32 cellular contexts compared by ENCODE assay signal in the genomic region with DNA sequence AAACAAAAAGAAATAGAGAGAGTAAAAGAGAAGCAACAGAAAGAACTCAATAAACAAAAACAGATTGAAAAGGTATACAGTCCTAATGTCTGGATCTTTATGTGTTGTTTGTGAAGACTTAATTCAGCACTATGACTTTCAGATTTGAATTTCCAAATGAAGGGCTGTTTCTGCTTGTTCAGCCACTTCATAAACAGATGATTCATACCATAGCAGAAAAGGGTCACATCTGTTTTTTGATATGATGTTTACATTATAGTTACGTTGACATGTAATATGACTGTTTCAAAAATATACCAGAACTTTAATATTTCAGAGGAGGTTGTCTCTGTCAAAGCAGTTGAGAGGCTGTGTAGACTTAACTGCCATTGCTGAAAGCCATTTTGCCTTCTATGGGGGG.
"Had no signal": no experiment of that assay in that cellular context is flagged by ENCODE, and none has a peak within 500 bp of the region (broad histone marks: within the 10 kb centered on the region; RNA-seq: fewer than 3 reads in every experiment).

No MANE protein-coding gene starts in this region.

- H3K4me3 ChIP-seq: ascending aorta, cardiac muscle cell, K562, SJCRH30, SK-N-MC had no signal

- H3K27me3 Mint-ChIP-seq: activated CD4-positive, alpha-beta memory T cell treated with anti-CD3 and anti-CD28 coated beads, Interleukin-2, amount 10 ng/mL, durations not matched to agents 7 days and 5 days; activated CD8-positive, alpha-beta memory T cell treated with anti-CD3 and anti-CD28 coated beads, Interleukin-2, amount 10 ng/mL, durations not matched to agents 7 days and 5 days; activated naive CD8-positive, alpha-beta T cell treated with anti-CD3 and anti-CD28 coated beads for 36 hours had no signal

- H3K9me3 ChIP-seq: ascending aorta, SJCRH30 had no signal

- H3K4me1 ChIP-seq: ascending aorta, SJCRH30 had no signal

- DNase-seq: activated CD4-positive, alpha-beta memory T cell treated with anti-CD3 and anti-CD28 coated beads, Interleukin-2, amount 10 ng/mL, durations not matched to agents 7 days and 5 days; activated CD4-positive, alpha-beta T cell treated with anti-CD3 and anti-CD28 coated beads for 1 hour; activated CD4-positive, alpha-beta T cell treated with anti-CD3 and anti-CD28 coated beads for 48 hours; activated CD4-positive, CD25-positive, alpha-beta regulatory T cell; activated CD8-positive, alpha-beta memory T cell treated with anti-CD3 and anti-CD28 coated beads for 24 hours; activated CD8-positive, alpha-beta memory T cell treated with anti-CD3 and anti-CD28 coated beads, Interleukin-2, amount 10 ng/mL, durations not matched to agents 7 days and 5 days; activated CD8-positive, alpha-beta memory T cell treated with anti-CD3 and anti-CD28 coated beads, Interleukin-2, amount 50 U/mL, for 48 hours; activated effector memory CD4-positive, alpha-beta T cell treated with anti-CD3 and anti-CD28 coated beads, Interleukin-2, amount 50 U/mL, for 16 hours; activated naive CD4-positive, alpha-beta T cell; activated naive CD4-positive, alpha-beta T cell treated with anti-CD3 and anti-CD28 coated beads, Interleukin-2, amount 50 U/mL, for 16 hours; activated naive CD8-positive, alpha-beta T cell treated with anti-CD3 and anti-CD28 coated beads for 36 hours; activated T-cell treated with anti-CD3 and anti-CD28 coated beads, Interleukin-2, amount 50 U/mL, for 48 hours; amygdala; NCI-H1092 treated with DMSO at 0.1 percent for 48 hours; NCI-H1417; NCI-H146; NCI-H187; NCI-H2029 treated with DMSO at 0.1 percent for 48 hours; NCI-H2171 treated with DMSO at 0.1 percent for 48 hours; NCI-H2227 treated with DMSO at 0.1 percent for 48 hours; NCI-H446; NCI-H524; NCI-H69; NK-92 treated with Interleukin-12 subunit alpha and Interleukin-12 subunit beta, amount 100 ng/mL, for 24 hours; Right ventricle myocardium superior; SJCRH30; T1000; WERI-Rb-1 had no signal

- H3K27ac Mint-ChIP-seq: activated CD4-positive, alpha-beta memory T cell treated with anti-CD3 and anti-CD28 coated beads, Interleukin-2, amount 10 ng/mL, durations not matched to agents 7 days and 5 days; activated CD8-positive, alpha-beta memory T cell treated with anti-CD3 and anti-CD28 coated beads, Interleukin-2, amount 10 ng/mL, durations not matched to agents 7 days and 5 days; activated naive CD8-positive, alpha-beta T cell treated with anti-CD3 and anti-CD28 coated beads for 36 hours had no signal

- H3K27me3 ChIP-seq: ascending aorta, cardiac muscle cell, SJCRH30 had no signal

- H3K4me3 Mint-ChIP-seq: activated CD4-positive, alpha-beta memory T cell treated with anti-CD3 and anti-CD28 coated beads, Interleukin-2, amount 10 ng/mL, durations not matched to agents 7 days and 5 days; activated CD8-positive, alpha-beta memory T cell treated with anti-CD3 and anti-CD28 coated beads, Interleukin-2, amount 10 ng/mL, durations not matched to agents 7 days and 5 days; activated naive CD8-positive, alpha-beta T cell treated with anti-CD3 and anti-CD28 coated beads for 36 hours had no signal

- ATAC-seq: activated CD8-positive, alpha-beta memory T cell treated with anti-CD3 and anti-CD28 coated beads, Interleukin-2, amount 10 ng/mL, durations not matched to agents 7 days and 5 days; K562 had no signal

- H3K27ac ChIP-seq: ascending aorta, cardiac muscle cell, SJCRH30, SK-N-MC, WERI-Rb-1 had no signal

- H3K4me1 Mint-ChIP-seq: activated CD4-positive, alpha-beta memory T cell treated with anti-CD3 and anti-CD28 coated beads, Interleukin-2, amount 10 ng/mL, durations not matched to agents 7 days and 5 days; activated CD8-positive, alpha-beta memory T cell treated with anti-CD3 and anti-CD28 coated beads, Interleukin-2, amount 10 ng/mL, durations not matched to agents 7 days and 5 days; activated naive CD8-positive, alpha-beta T cell treated with anti-CD3 and anti-CD28 coated beads for 36 hours had no signal
